In genomic region chr9:71781391-71781790, GRCh38 we compare ENCODE assay signal across 12 cellular contexts. TPM values are rescaled to one million over a fixed set of nuclear protein-coding genes. Genes with fewer than 3 reads are reported as not detected.
DNase-seq lines count a peak whose midpoint lies in the region; ATAC-seq lines count a peak whose summit lies in the region.
"Had no signal": no experiment of that assay in that cellular context is flagged by ENCODE, and none has a peak within 500 bp of the region (broad histone marks: within the 10 kb centered on the region; RNA-seq: fewer than 3 reads in every experiment).

No MANE protein-coding gene starts in this region.

- peak overlapping the region; percentile 92 for H3K27ac Mint-ChIP-seq in stimulated activated memory B cell treated with anti-CD40 and anti-IgM and Interleukin-4, amounts not matched to agents 10 μg/mL and 1 μg/mL and 100 μg/mL, for 72 hours

- ATAC-seq in activated T-cell treated with anti-CD3 and anti-CD28 coated beads, Interleukin-2, amount 50 U/mL, for 4 hours: peak; percentile 45 to 50
- ATAC-seq in HG02610 (IDR thresholded peaks at IDR 0.05; ENCODE audit: unreplicated experiment) (peak; percentile 59), HG03565 (IDR thresholded peaks at IDR 0.05; ENCODE audit: unreplicated experiment) (peak; percentile 73)
- ATAC-seq in stimulated activated memory B cell treated with anti-CD40 and anti-IgM and Interleukin-4, amounts not matched to agents 10 μg/mL and 1 μg/mL and 100 μg/mL, for 72 hours: peak; percentile 54
- ATAC-seq: left cardiac atrium had no signal

- peak overlapping the region; percentile 55 for H3K4me3 Mint-ChIP-seq in activated T-cell treated with anti-CD3 and anti-CD28 coated beads, Interleukin-2, amount 50 U/mL, for 4 hours
- no peak overlapping the region for H3K4me3 Mint-ChIP-seq in stimulated activated memory B cell treated with anti-CD40 and anti-IgM and Interleukin-4, amounts not matched to agents 10 μg/mL and 1 μg/mL and 100 μg/mL, for 72 hours

- H3K36me3 Mint-ChIP-seq in activated T-cell treated with anti-CD3 and anti-CD28 coated beads, Interleukin-2, amount 50 U/mL, for 4 hours (ENCODE audit: insufficient read depth): peaks cover 3% of the 10 kb centered on the region
- H3K36me3 Mint-ChIP-seq in stimulated activated memory B cell treated with anti-CD40 and anti-IgM and Interleukin-4, amounts not matched to agents 10 μg/mL and 1 μg/mL and 100 μg/mL, for 72 hours: peaks cover 5% of the 10 kb centered on the region

- no peaks in the 10 kb centered on the region for H3K27me3 Mint-ChIP-seq in activated T-cell treated with anti-CD3 and anti-CD28 coated beads, Interleukin-2, amount 50 U/mL, for 4 hours (ENCODE audit: low read depth)
- no peaks in the 10 kb centered on the region for H3K27me3 Mint-ChIP-seq in stimulated activated memory B cell treated with anti-CD40 and anti-IgM and Interleukin-4, amounts not matched to agents 10 μg/mL and 1 μg/mL and 100 μg/mL, for 72 hours

- no peak for DNase-seq in activated T-cell treated with anti-CD3 and anti-CD28 coated beads, Interleukin-2, amount 50 U/mL, for 4 hours
- DNase-seq in activated T-cell treated with anti-CD3 and anti-CD28 coated beads for 4 hours (no peak), LoVo (ENCODE audit: low spot score) (no peak), epidermal melanocyte (ENCODE audit: insufficient read length, low spot score) (no peak), occipital lobe (lab: John Stamatoyannopoulos, UW) (no peak)
- DNase-seq: ACHN, amygdala, left cardiac atrium, NCI-H345 had no signal

- H3K4me1 Mint-ChIP-seq in activated T-cell treated with anti-CD3 and anti-CD28 coated beads, Interleukin-2, amount 50 U/mL, for 4 hours (ENCODE audit: low read depth): peaks cover 44% of the 10 kb centered on the region
- peaks cover 34% of the 10 kb centered on the region for H3K4me1 Mint-ChIP-seq in stimulated activated memory B cell treated with anti-CD40 and anti-IgM and Interleukin-4, amounts not matched to agents 10 μg/mL and 1 μg/mL and 100 μg/mL, for 72 hours

- H3K9me3 Mint-ChIP-seq in activated T-cell treated with anti-CD3 and anti-CD28 coated beads, Interleukin-2, amount 50 U/mL, for 4 hours: no peaks in the 10 kb centered on the region
- H3K9me3 Mint-ChIP-seq in stimulated activated memory B cell treated with anti-CD40 and anti-IgM and Interleukin-4, amounts not matched to agents 10 μg/mL and 1 μg/mL and 100 μg/mL, for 72 hours: peaks cover 3% of the 10 kb centered on the region

RNA-seq across cellular contexts. Expression of gene CEMIP2, which starts 13.1 kb away (rescaled TPM):
- total RNA-seq in activated T-cell treated with anti-CD3 and anti-CD28 coated beads, Interleukin-2, amount 50 U/mL, for 4 hours: 10 to 100 TPM; 51.1 to 71.9 (median 66.2) TPM
- total RNA-seq in occipital lobe: 54.7 TPM
